ENCODE assay signal across 32 cellular contexts in genomic region chr14:31190717-31191263, GRCh38.
"Had no signal": no experiment of that assay in that cellular context is flagged by ENCODE, and none has a peak within 500 bp of the region (broad histone marks: within the 10 kb centered on the region; RNA-seq: fewer than 3 reads in every experiment).

No MANE protein-coding gene starts in this region.

- H3K4me2 ChIP-seq: PC-9 had no signal

- H3K27me3 Mint-ChIP-seq: activated CD4-positive, alpha-beta memory T cell treated with anti-CD3 and anti-CD28 coated beads, Interleukin-2, amount 10 ng/mL, durations not matched to agents 7 days and 5 days; activated CD8-positive, alpha-beta memory T cell treated with anti-CD3 and anti-CD28 coated beads, Interleukin-2, amount 10 ng/mL, durations not matched to agents 7 days and 5 days; activated naive CD8-positive, alpha-beta T cell; activated naive CD8-positive, alpha-beta T cell treated with anti-CD3 and anti-CD28 coated beads, Interleukin-2, amount 50 U/mL, for 24 hours; T-cell had no signal

- H3K27ac ChIP-seq: brain microvascular endothelial cell, PC-9, RWPE1, WERI-Rb-1 had no signal

- H3K4me3 Mint-ChIP-seq: activated CD4-positive, alpha-beta memory T cell treated with anti-CD3 and anti-CD28 coated beads, Interleukin-2, amount 10 ng/mL, durations not matched to agents 7 days and 5 days; activated CD8-positive, alpha-beta memory T cell treated with anti-CD3 and anti-CD28 coated beads, Interleukin-2, amount 10 ng/mL, durations not matched to agents 7 days and 5 days; activated naive CD8-positive, alpha-beta T cell; activated naive CD8-positive, alpha-beta T cell treated with anti-CD3 and anti-CD28 coated beads, Interleukin-2, amount 50 U/mL, for 24 hours; T-cell had no signal

- H3K27ac Mint-ChIP-seq: activated CD4-positive, alpha-beta memory T cell treated with anti-CD3 and anti-CD28 coated beads, Interleukin-2, amount 10 ng/mL, durations not matched to agents 7 days and 5 days; activated CD8-positive, alpha-beta memory T cell treated with anti-CD3 and anti-CD28 coated beads, Interleukin-2, amount 10 ng/mL, durations not matched to agents 7 days and 5 days; activated naive CD8-positive, alpha-beta T cell treated with anti-CD3 and anti-CD28 coated beads, Interleukin-2, amount 50 U/mL, for 24 hours; activated T-helper 2 cell treated with anti-CD3 and anti-CD28 coated beads, Interferon-gamma antibody, Interleukin-2, Interleukin-4, amounts not matched to agents 10 μg/mL and 5 μg/mL and 100 μg/mL, durations not matched to agents 14 hours and 24 hours and 36 hours; T-cell had no signal

- H3K27me3 ChIP-seq: brain microvascular endothelial cell had no signal

- H2AFZ ChIP-seq: PC-9 had no signal

- ATAC-seq: activated CD8-positive, alpha-beta memory T cell treated with anti-CD3 and anti-CD28 coated beads, Interleukin-2, amount 10 ng/mL, durations not matched to agents 7 days and 5 days; activated naive CD8-positive, alpha-beta T cell treated with anti-CD3 and anti-CD28 coated beads, Interleukin-2, amount 50 U/mL, for 24 hours; Right ventricle myocardium inferior; SK-N-SH treated with all-trans-retinoic acid at 6 μM for 48 hours; T-cell had no signal

- H3K4me3 ChIP-seq: PC-9 had no signal

- H3K9me3 Mint-ChIP-seq: activated CD4-positive, alpha-beta memory T cell treated with anti-CD3 and anti-CD28 coated beads, Interleukin-2, amount 10 ng/mL, durations not matched to agents 7 days and 5 days; activated naive CD8-positive, alpha-beta T cell treated with anti-CD3 and anti-CD28 coated beads, Interleukin-2, amount 50 U/mL, for 24 hours; activated T-helper 2 cell treated with anti-CD3 and anti-CD28 coated beads, Interferon-gamma antibody, Interleukin-2, Interleukin-4, amounts not matched to agents 10 μg/mL and 5 μg/mL and 100 μg/mL, durations not matched to agents 14 hours and 24 hours and 36 hours; T-cell had no signal

- DNase-seq: activated CD4-positive, alpha-beta memory T cell treated with anti-CD3 and anti-CD28 coated beads, Interleukin-2, amount 10 ng/mL, durations not matched to agents 7 days and 5 days; activated CD4-positive, alpha-beta T cell treated with anti-CD3 and anti-CD28 coated beads for 1 hour; activated CD4-positive, alpha-beta T cell treated with anti-CD3 and anti-CD28 coated beads for 48 hours; activated CD4-positive, CD25-positive, alpha-beta regulatory T cell; activated CD8-positive, alpha-beta memory T cell treated with anti-CD3 and anti-CD28 coated beads for 24 hours; activated CD8-positive, alpha-beta memory T cell treated with anti-CD3 and anti-CD28 coated beads, Interleukin-2, amount 10 ng/mL, durations not matched to agents 7 days and 5 days; activated CD8-positive, alpha-beta memory T cell treated with anti-CD3 and anti-CD28 coated beads, Interleukin-2, amount 50 U/mL, for 48 hours; activated gamma-delta T cell; activated naive CD4-positive, alpha-beta T cell treated with Interleukin-2 at 50 U/mL for 16 hours; activated naive CD8-positive, alpha-beta T cell treated with anti-CD3 and anti-CD28 coated beads, Interleukin-2, amount 50 U/mL, for 24 hours; aorta; brain microvascular endothelial cell; central memory CD4-positive, alpha-beta T cell; NCI-H1105; NCI-H1417 treated with DMSO at 0.1 percent for 48 hours; NCI-H187 treated with DMSO at 0.1 percent for 48 hours; NCI-H2081 treated with DMSO at 0.1 percent for 48 hours; NCI-H510A; NCI-H526; NCI-H748 treated with DMSO at 0.1 percent for 48 hours; NK-92 treated with Interleukin-12 subunit alpha and Interleukin-12 subunit beta, amount 100 ng/mL, for 24 hours; PC-9; SIG-M5; T-cell; T-helper 2 cell; T-helper 9 cell; WERI-Rb-1 had no signal
